16 cellular contexts compared by ENCODE assay signal in the genomic region with DNA sequence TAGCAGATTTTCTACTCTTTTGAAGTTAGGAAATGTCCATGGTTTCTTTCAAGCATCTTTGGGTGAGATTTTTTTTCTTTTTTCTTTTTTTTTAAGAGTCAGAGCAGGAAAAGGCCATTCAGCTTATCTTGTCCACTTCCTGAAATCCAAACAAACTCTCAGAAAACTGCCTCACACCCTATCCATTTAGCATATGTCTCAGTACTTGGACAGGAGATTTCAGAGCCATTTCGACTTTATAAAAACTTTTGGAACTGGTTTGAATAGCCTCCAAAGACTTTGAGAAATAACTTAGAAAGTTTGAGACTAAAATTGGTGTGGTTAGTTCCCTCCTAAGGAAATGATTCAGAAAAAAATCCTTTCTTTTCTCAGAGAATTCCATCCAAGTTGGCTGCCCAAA.
"Had no signal": no experiment of that assay in that cellular context is flagged by ENCODE, and none has a peak within 500 bp of the region (broad histone marks: within the 10 kb centered on the region; RNA-seq: fewer than 3 reads in every experiment).

No MANE protein-coding gene starts in this region.

- H3K27me3 ChIP-seq: cardiac muscle cell, stomach, upper lobe of left lung had no signal

- H3K4me3 ChIP-seq: cardiac muscle cell, dorsolateral prefrontal cortex, pancreas, stomach, upper lobe of left lung had no signal

- DNase-seq: activated CD4-positive, alpha-beta T cell treated with anti-CD3 and anti-CD28 coated beads, Interleukin-2, amount 50 U/mL, for 1 hour; activated CD4-positive, CD25-positive, alpha-beta regulatory T cell treated with anti-CD3 and anti-CD28 coated beads, Interleukin-2, amount 50 U/mL, for 72 hours; activated CD8-positive, alpha-beta memory T cell treated with anti-CD3 and anti-CD28 coated beads, Interleukin-2, amount 50 U/mL, for 4 hours; activated naive CD4-positive, alpha-beta T cell treated with anti-CD3 and anti-CD28 coated beads, Interleukin-2, amount 50 U/mL, for 16 hours; activated T-cell treated with anti-CD3 and anti-CD28 coated beads, Interleukin-2, amount 50 U/mL, for 4 hours; dorsolateral prefrontal cortex; left cardiac atrium; natural killer cell; pancreas; stimulated activated CD4-positive, alpha-beta T cell treated with anti-CD3 and anti-CD28 coated beads, Interleukin-4, amount 100 ng/mL, for 24 hours; stomach; upper lobe of left lung had no signal

- H3K9me3 ChIP-seq: pancreas, stomach, upper lobe of left lung had no signal

- H3K27ac ChIP-seq: cardiac muscle cell, pancreas, stomach, VCaP had no signal

- ATAC-seq: activated T-cell treated with anti-CD3 and anti-CD28 coated beads, Interleukin-2, amount 50 U/mL, for 4 hours; natural killer cell; pancreas; sciatic nerve; stimulated activated effector memory CD8-positive, alpha-beta T cell treated with anti-CD3 and anti-CD28 coated beads, Interleukin-12 subunit alpha, Interleukin-12 subunit beta, amount 100 ng/mL, for 72 hours had no signal

- H3K36me3 ChIP-seq: cardiac muscle cell, pancreas, stomach, upper lobe of left lung had no signal

- H3K4me1 ChIP-seq: pancreas, stomach had no signal
